ENCODE assay signal across 41 cellular contexts in genomic region chr19:15570420-15570819, GRCh38. TPM values are rescaled to one million over a fixed set of nuclear protein-coding genes. Genes with fewer than 3 reads are reported as not detected.
"Had no signal": no experiment of that assay in that cellular context is flagged by ENCODE, and none has a peak within 500 bp of the region (broad histone marks: within the 10 kb centered on the region; RNA-seq: fewer than 3 reads in every experiment).

No MANE protein-coding gene starts in this region.

- H3K9me3 ChIP-seq: ascending aorta had no signal

- H3K9me3 Mint-ChIP-seq: activated CD4-positive, alpha-beta memory T cell treated with anti-CD3 and anti-CD28 coated beads, Interleukin-2, amount 10 ng/mL, durations not matched to agents 7 days and 5 days; activated CD4-positive, alpha-beta T cell treated with anti-CD3 and anti-CD28 coated beads, Interleukin-2, amount 10 ng/mL, durations not matched to agents 7 days and 5 days; activated naive CD4-positive, alpha-beta T cell treated with anti-CD3 and anti-CD28 coated beads, Interleukin-2, amount 10 ng/mL, durations not matched to agents 7 days and 5 days; activated naive CD4-positive, alpha-beta T cell treated with anti-CD3 and anti-CD28 coated beads, Interleukin-2, amount 50 U/mL, for 24 hours; activated naive CD8-positive, alpha-beta T cell treated with anti-CD3 and anti-CD28 coated beads, Interleukin-2, amount 10 ng/mL, durations not matched to agents 7 days and 5 days; activated naive CD8-positive, alpha-beta T cell treated with anti-CD3 and anti-CD28 coated beads, Interleukin-2, amount 50 U/mL, for 24 hours; activated T-cell treated with anti-CD3 and anti-CD28 coated beads, Interleukin-2, amount 50 U/mL, for 24 hours; activated T-helper 2 cell treated with anti-CD3 and anti-CD28 coated beads, Interferon-gamma antibody, Interleukin-2, Interleukin-4, amounts not matched to agents 10 μg/mL and 5 μg/mL and 100 μg/mL, durations not matched to agents 14 hours and 24 hours and 36 hours; central memory CD8-positive, alpha-beta T cell; T-helper 1 cell treated with Interleukin-12 subunit alpha and Interleukin-12 subunit beta and Interleukin-4 antibody, amounts not matched to agents 30 μg/mL and 1 μg/mL, for 36 hours; T-helper 2 cell treated with Interferon-gamma antibody and Interleukin-4, amounts not matched to agents 5 μg/mL and 100 μg/mL, for 36 hours had no signal

- FAIRE-seq: bronchial epithelial cell, TTC549 had no signal

- H3K27ac Mint-ChIP-seq: activated CD4-positive, alpha-beta memory T cell treated with anti-CD3 and anti-CD28 coated beads, Interleukin-2, amount 10 ng/mL, durations not matched to agents 7 days and 5 days; activated CD4-positive, alpha-beta T cell treated with anti-CD3 and anti-CD28 coated beads for 36 hours; activated CD4-positive, alpha-beta T cell treated with anti-CD3 and anti-CD28 coated beads, Interleukin-2, amount 10 ng/mL, durations not matched to agents 7 days and 5 days; activated CD8-positive, alpha-beta memory T cell treated with anti-CD3 and anti-CD28 coated beads, Interleukin-2, amount 10 ng/mL, durations not matched to agents 7 days and 5 days; activated CD8-positive, alpha-beta T cell treated with anti-CD3 and anti-CD28 coated beads, Interleukin-2, amount 10 ng/mL, durations not matched to agents 7 days and 5 days; activated naive CD4-positive, alpha-beta T cell treated with anti-CD3 and anti-CD28 coated beads, Interleukin-2, amount 10 ng/mL, durations not matched to agents 7 days and 5 days; activated naive CD4-positive, alpha-beta T cell treated with anti-CD3 and anti-CD28 coated beads, Interleukin-2, amount 50 U/mL, for 24 hours; activated naive CD8-positive, alpha-beta T cell; activated naive CD8-positive, alpha-beta T cell treated with anti-CD3 and anti-CD28 coated beads, Interleukin-2, amount 10 ng/mL, durations not matched to agents 7 days and 5 days; activated naive CD8-positive, alpha-beta T cell treated with anti-CD3 and anti-CD28 coated beads, Interleukin-2, amount 50 U/mL, for 24 hours; activated T-cell treated with anti-CD3 and anti-CD28 coated beads, Interleukin-2, amount 50 U/mL, for 24 hours; activated T-helper 2 cell treated with anti-CD3 and anti-CD28 coated beads, Interferon-gamma antibody, Interleukin-2, Interleukin-4, amounts not matched to agents 10 μg/mL and 5 μg/mL and 100 μg/mL, durations not matched to agents 14 hours and 24 hours and 36 hours; brain; T-helper 1 cell treated with Interleukin-12 subunit alpha and Interleukin-12 subunit beta and Interleukin-4 antibody, amounts not matched to agents 30 μg/mL and 1 μg/mL, for 36 hours; T-helper 2 cell treated with Interferon-gamma antibody and Interleukin-4, amounts not matched to agents 5 μg/mL and 100 μg/mL, for 36 hours; WTC11 had no signal

- DNase-seq: activated CD4-positive, alpha-beta memory T cell treated with anti-CD3 and anti-CD28 coated beads, Interleukin-2, amount 10 ng/mL, durations not matched to agents 7 days and 5 days; activated CD4-positive, alpha-beta T cell treated with anti-CD3 and anti-CD28 coated beads for 1 hour; activated CD4-positive, alpha-beta T cell treated with anti-CD3 and anti-CD28 coated beads for 36 hours; activated CD4-positive, alpha-beta T cell treated with anti-CD3 and anti-CD28 coated beads for 48 hours; activated CD4-positive, alpha-beta T cell treated with anti-CD3 and anti-CD28 coated beads, Interleukin-2, amount 10 ng/mL, durations not matched to agents 7 days and 5 days; activated CD4-positive, alpha-beta T cell treated with anti-CD3 and anti-CD28 coated beads, Interleukin-2, amount 50 U/mL, for 48 hours; activated CD4-positive, CD25-positive, alpha-beta regulatory T cell; activated CD8-positive, alpha-beta memory T cell treated with anti-CD3 and anti-CD28 coated beads for 24 hours; activated CD8-positive, alpha-beta memory T cell treated with anti-CD3 and anti-CD28 coated beads, Interleukin-2, amount 10 ng/mL, durations not matched to agents 7 days and 5 days; activated CD8-positive, alpha-beta memory T cell treated with anti-CD3 and anti-CD28 coated beads, Interleukin-2, amount 50 U/mL, for 48 hours; activated CD8-positive, alpha-beta T cell treated with anti-CD3 and anti-CD28 coated beads, Interleukin-2, amount 10 ng/mL, durations not matched to agents 7 days and 5 days; activated effector memory CD4-positive, alpha-beta T cell treated with Interleukin-2 at 50 U/mL for 16 hours; activated gamma-delta T cell; activated naive CD4-positive, alpha-beta T cell treated with anti-CD3 and anti-CD28 coated beads, Interleukin-2, amount 10 ng/mL, durations not matched to agents 7 days and 5 days; activated naive CD4-positive, alpha-beta T cell treated with Interleukin-2 at 50 U/mL for 16 hours; activated naive CD8-positive, alpha-beta T cell treated with anti-CD3 and anti-CD28 coated beads, Interleukin-2, amount 10 ng/mL, durations not matched to agents 7 days and 5 days; activated naive CD8-positive, alpha-beta T cell treated with anti-CD3 and anti-CD28 coated beads, Interleukin-2, amount 50 U/mL, for 24 hours; activated T-cell treated with anti-CD3 and anti-CD28 coated beads, Interleukin-2, amount 50 U/mL, for 24 hours; activated T-cell treated with anti-CD3 and anti-CD28 coated beads, Interleukin-2, amount 50 U/mL, for 48 hours; amygdala; anterior cingulate cortex; caudate nucleus; T-helper 1 cell; T-helper 2 cell; T-helper 9 cell; WERI-Rb-1 had no signal

- H3K36me3 ChIP-seq: ascending aorta, cardiac muscle cell, WERI-Rb-1 had no signal

- H3K4me3 Mint-ChIP-seq: activated CD4-positive, alpha-beta memory T cell treated with anti-CD3 and anti-CD28 coated beads, Interleukin-2, amount 10 ng/mL, durations not matched to agents 7 days and 5 days; activated CD4-positive, alpha-beta T cell treated with anti-CD3 and anti-CD28 coated beads for 36 hours; activated CD4-positive, alpha-beta T cell treated with anti-CD3 and anti-CD28 coated beads, Interleukin-2, amount 10 ng/mL, durations not matched to agents 7 days and 5 days; activated CD8-positive, alpha-beta memory T cell treated with anti-CD3 and anti-CD28 coated beads, Interleukin-2, amount 10 ng/mL, durations not matched to agents 7 days and 5 days; activated CD8-positive, alpha-beta T cell treated with anti-CD3 and anti-CD28 coated beads, Interleukin-2, amount 10 ng/mL, durations not matched to agents 7 days and 5 days; activated naive CD4-positive, alpha-beta T cell treated with anti-CD3 and anti-CD28 coated beads, Interleukin-2, amount 10 ng/mL, durations not matched to agents 7 days and 5 days; activated naive CD4-positive, alpha-beta T cell treated with anti-CD3 and anti-CD28 coated beads, Interleukin-2, amount 50 U/mL, for 24 hours; activated naive CD8-positive, alpha-beta T cell; activated naive CD8-positive, alpha-beta T cell treated with anti-CD3 and anti-CD28 coated beads, Interleukin-2, amount 10 ng/mL, durations not matched to agents 7 days and 5 days; activated naive CD8-positive, alpha-beta T cell treated with anti-CD3 and anti-CD28 coated beads, Interleukin-2, amount 50 U/mL, for 24 hours; activated T-cell treated with anti-CD3 and anti-CD28 coated beads, Interleukin-2, amount 50 U/mL, for 24 hours; brain; central memory CD8-positive, alpha-beta T cell; T-helper 1 cell treated with Interleukin-12 subunit alpha and Interleukin-12 subunit beta and Interleukin-4 antibody, amounts not matched to agents 30 μg/mL and 1 μg/mL, for 36 hours; T-helper 2 cell treated with Interferon-gamma antibody and Interleukin-4, amounts not matched to agents 5 μg/mL and 100 μg/mL, for 36 hours; WTC11 had no signal

- H3K27me3 ChIP-seq: ascending aorta, cardiac muscle cell had no signal

- ATAC-seq: activated CD4-positive, alpha-beta T cell treated with anti-CD3 and anti-CD28 coated beads for 36 hours; activated CD4-positive, CD25-positive, alpha-beta regulatory T cell treated with anti-CD3 and anti-CD28 coated beads, Interleukin-2, amount 50 U/mL, for 24 hours; activated CD8-positive, alpha-beta memory T cell treated with anti-CD3 and anti-CD28 coated beads, Interleukin-2, amount 10 ng/mL, durations not matched to agents 7 days and 5 days; activated CD8-positive, alpha-beta T cell treated with anti-CD3 and anti-CD28 coated beads, Interleukin-2, amount 10 ng/mL, durations not matched to agents 7 days and 5 days; activated naive CD8-positive, alpha-beta T cell treated with anti-CD3 and anti-CD28 coated beads, Interleukin-2, amount 50 U/mL, for 24 hours; WTC11 had no signal

- H3K27ac ChIP-seq: ascending aorta, cardiac muscle cell, WERI-Rb-1 had no signal

- H3K4me1 Mint-ChIP-seq: activated CD4-positive, alpha-beta memory T cell treated with anti-CD3 and anti-CD28 coated beads, Interleukin-2, amount 10 ng/mL, durations not matched to agents 7 days and 5 days; activated CD4-positive, alpha-beta T cell treated with anti-CD3 and anti-CD28 coated beads for 36 hours; activated CD4-positive, alpha-beta T cell treated with anti-CD3 and anti-CD28 coated beads, Interleukin-2, amount 10 ng/mL, durations not matched to agents 7 days and 5 days; activated CD8-positive, alpha-beta memory T cell treated with anti-CD3 and anti-CD28 coated beads, Interleukin-2, amount 10 ng/mL, durations not matched to agents 7 days and 5 days; activated naive CD4-positive, alpha-beta T cell treated with anti-CD3 and anti-CD28 coated beads, Interleukin-2, amount 10 ng/mL, durations not matched to agents 7 days and 5 days; activated naive CD4-positive, alpha-beta T cell treated with anti-CD3 and anti-CD28 coated beads, Interleukin-2, amount 50 U/mL, for 24 hours; activated naive CD8-positive, alpha-beta T cell treated with anti-CD3 and anti-CD28 coated beads, Interleukin-2, amount 10 ng/mL, durations not matched to agents 7 days and 5 days; activated naive CD8-positive, alpha-beta T cell treated with anti-CD3 and anti-CD28 coated beads, Interleukin-2, amount 50 U/mL, for 24 hours; brain; WTC11 had no signal

- H3K4me1 ChIP-seq: ascending aorta had no signal

- H3K36me3 Mint-ChIP-seq: activated CD8-positive, alpha-beta memory T cell treated with anti-CD3 and anti-CD28 coated beads, Interleukin-2, amount 10 ng/mL, durations not matched to agents 7 days and 5 days; activated naive CD4-positive, alpha-beta T cell treated with anti-CD3 and anti-CD28 coated beads, Interleukin-2, amount 10 ng/mL, durations not matched to agents 7 days and 5 days; activated naive CD4-positive, alpha-beta T cell treated with anti-CD3 and anti-CD28 coated beads, Interleukin-2, amount 50 U/mL, for 24 hours; activated naive CD8-positive, alpha-beta T cell; activated naive CD8-positive, alpha-beta T cell treated with anti-CD3 and anti-CD28 coated beads, Interleukin-2, amount 10 ng/mL, durations not matched to agents 7 days and 5 days; brain had no signal

- H3K4me3 ChIP-seq: ascending aorta, cardiac muscle cell had no signal

RNA-seq across cellular contexts. Expression of gene CYP4F8, which starts 44.6 kb away (rescaled TPM):
- total RNA-seq: activated CD4-positive, alpha-beta memory T cell treated with anti-CD3 and anti-CD28 coated beads, Interleukin-2, amount 10 ng/mL, durations not matched to agents 7 days and 5 days; activated CD4-positive, alpha-beta T cell treated with anti-CD3 and anti-CD28 coated beads for 36 hours; activated CD4-positive, alpha-beta T cell treated with anti-CD3 and anti-CD28 coated beads, Interleukin-2, amount 10 ng/mL, durations not matched to agents 7 days and 5 days; activated CD8-positive, alpha-beta memory T cell treated with anti-CD3 and anti-CD28 coated beads, Interleukin-2, amount 10 ng/mL, durations not matched to agents 7 days and 5 days; activated CD8-positive, alpha-beta T cell treated with anti-CD3 and anti-CD28 coated beads, Interleukin-2, amount 10 ng/mL, durations not matched to agents 7 days and 5 days; activated naive CD8-positive, alpha-beta T cell treated with anti-CD3 and anti-CD28 coated beads, Interleukin-2, amount 10 ng/mL, durations not matched to agents 7 days and 5 days; activated T-helper 2 cell treated with anti-CD3 and anti-CD28 coated beads, Interferon-gamma antibody, Interleukin-2, Interleukin-4, amounts not matched to agents 10 μg/mL and 5 μg/mL and 100 μg/mL, durations not matched to agents 14 hours and 24 hours and 36 hours; ascending aorta; bronchial epithelial cell; cardiac muscle cell; cerebellum; WTC11 had no signal
- polyA plus RNA-seq: adipose tissue, cardiac muscle cell had no signal
